ENCODE assay signal across 1 cellular context in genomic region chr1:164560076-164560475, GRCh38.
TF ChIP-seq lines count a peak whose summit lies in the region.

No MANE protein-coding gene starts in this region.

TF ChIP-seq in HEK293, 187 proteins besides CTCF, POLR2A, EP300 and RAD21 (continued from another document):
- 0 out of 2 replicates have a peak, but pooled peaks have one; percentile 39 for TF ChIP-seq ZNF18 (tag by site-specific recombination; IDR thresholded peaks at IDR 0.05)
